In the genomic region with DNA sequence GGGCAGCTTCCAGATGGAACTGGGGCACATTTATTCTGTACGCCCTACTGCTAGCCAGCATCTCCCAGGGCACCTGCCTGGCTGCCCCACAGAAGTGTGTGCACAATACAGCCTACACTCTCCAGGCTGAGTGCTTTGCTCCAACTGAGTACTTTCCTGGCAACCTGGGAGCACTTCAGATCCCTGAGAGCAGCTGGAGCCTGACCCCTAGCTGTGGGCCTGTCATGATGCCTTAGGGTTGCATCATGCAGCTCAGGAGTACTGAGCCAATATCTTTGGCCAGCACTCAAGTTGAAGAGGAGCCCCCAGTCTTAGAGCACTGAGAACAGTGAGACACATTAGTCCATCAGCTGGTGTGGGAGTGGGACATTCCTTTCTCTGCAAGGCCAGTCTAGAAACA, we compare ENCODE assay signal across 18 cellular contexts.
DNase-seq lines count a peak whose midpoint lies in the region; ATAC-seq and TF ChIP-seq lines count a peak whose summit lies in the region.
"Had no signal": no experiment of that assay in that cellular context is flagged by ENCODE, and none has a peak within 500 bp of the region (broad histone marks: within the 10 kb centered on the region; RNA-seq: fewer than 3 reads in every experiment).

No MANE protein-coding gene starts in this region.

- H3K9me3 Mint-ChIP-seq in MCF 10A (ENCODE audit: unreplicated experiment) = no peaks in the 10 kb centered on the region
- no peaks in the 10 kb centered on the region for H3K9me3 Mint-ChIP-seq in WTC11

- peak; percentile 6 for DNase-seq in MCF 10A (ENCODE audit: unreplicated experiment)
- DNase-seq in breast epithelium (ENCODE audit: low spot score in 2 of 2) = no peak
- DNase-seq in WTC11 (ENCODE audit: low spot score) = no peak
- peak; percentile 54 for DNase-seq in islet precursor cell
- no peak for DNase-seq in NCI-H146 (lab: John Stamatoyannopoulos, UW)
- DNase-seq in germinal center (ENCODE audit: low spot score) = no peak
- no peak for DNase-seq in NCI-H1048 (lab: John Stamatoyannopoulos, UW)
- DNase-seq: COR-L47; DMS153; KBM-7; NCI-H187 treated with DMSO at 0.1 percent for 48 hours; NCI-H2171 treated with DMSO at 0.1 percent for 48 hours; NCI-H446 treated with DMSO at 0.1 percent for 48 hours; NK-92 treated with Interleukin-12 subunit alpha and Interleukin-12 subunit beta, amount 100 ng/mL, for 24 hours had no signal

- H3K4me1 Mint-ChIP-seq in MCF 10A (ENCODE audit: insufficient read depth, unreplicated experiment) (no peaks in the 10 kb centered on the region), WTC11 (no peaks in the 10 kb centered on the region)
- H3K4me1 Mint-ChIP-seq: B cell had no signal

- no TSS peak for BruUV-seq in MCF 10A (replicated peaks; lab: Mats Ljungman, UMichigan)

- CTCF ChIA-PET in MCF 10A (lab: Yijun Ruan, JAX) (no interaction called here), WTC11 (lab: Charles Lee) (no interaction called here)

- H3K4me3 Mint-ChIP-seq in MCF 10A (ENCODE audit: unreplicated experiment) = no peak overlapping the region
- no peak overlapping the region for H3K4me3 Mint-ChIP-seq in WTC11
- H3K4me3 Mint-ChIP-seq: B cell had no signal

- intact Hi-C loops in MCF 10A (cut with micrococcal nuclease) (no loop called here), breast epithelium (cut with DNase I; ENCODE audit: low total_unique reads) (no loop called here)

- no peak overlapping the region for H3K27ac Mint-ChIP-seq in MCF 10A (ENCODE audit: low read depth, unreplicated experiment)
- no peak overlapping the region for H3K27ac Mint-ChIP-seq in WTC11
- H3K27ac Mint-ChIP-seq: B cell had no signal

- H3K4me1 ChIP-seq in breast epithelium = no peaks in the 10 kb centered on the region

- peaks cover 11% of the 10 kb centered on the region for H3K27me3 Mint-ChIP-seq in MCF 10A (ENCODE audit: insufficient read depth, unreplicated experiment)
- H3K27me3 Mint-ChIP-seq in WTC11 (ENCODE audit: low read depth) = no peaks in the 10 kb centered on the region
- H3K27me3 Mint-ChIP-seq: B cell had no signal

- H3K4me3 ChIP-seq in breast epithelium = no peak overlapping the region
- H3K4me3 ChIP-seq: SK-N-MC had no signal

- H3K9me3 ChIP-seq in breast epithelium = no peaks in the 10 kb centered on the region

- peaks cover 0 to 31% of the 10 kb centered on the region in 2 donors for H3K27me3 ChIP-seq in breast epithelium

- no peak overlapping the region for H3K27ac ChIP-seq in breast epithelium
- H3K27ac ChIP-seq: SK-N-MC had no signal

- peak; percentile 67 for ATAC-seq in WTC11
- ATAC-seq in HG02763 (IDR thresholded peaks at IDR 0.05; ENCODE audit: unreplicated experiment) = no peak
- ATAC-seq: HCT116 had no signal

- POLR2A ChIA-PET in MCF 10A (lab: Yijun Ruan, JAX) = no interaction called here
- POLR2A ChIA-PET in WTC11 (lab: Charles Lee) = no interaction called here

- TF ChIP-seq POLR2A in breast epithelium (IDR thresholded peaks at IDR 0.05) = no peak

- H3K36me3 Mint-ChIP-seq in MCF 10A (ENCODE audit: insufficient read depth, unreplicated experiment) (no peaks in the 10 kb centered on the region), WTC11 (no peaks in the 10 kb centered on the region)

- TF ChIP-seq CTCF in MCF 10A (IDR thresholded peaks at IDR 0.05; ENCODE audit: unreplicated experiment) = no peak
- TF ChIP-seq CTCF in breast epithelium (IDR thresholded peaks at IDR 0.05) = no peak
- no peak for TF ChIP-seq CTCF in WTC11 (IDR thresholded peaks at IDR 0.05)

- H3K36me3 ChIP-seq in breast epithelium = no peaks in the 10 kb centered on the region

TF ChIP-seq in WTC11, 78 proteins besides CTCF, POLR2A, EP300 and RAD21:
- TF ChIP-seq MXD4 (CRISPR knock-in tag; IDR thresholded peaks at IDR 0.05; ENCODE audit: borderline replicate concordance) = no peak
- TF ChIP-seq, protein P1, sequence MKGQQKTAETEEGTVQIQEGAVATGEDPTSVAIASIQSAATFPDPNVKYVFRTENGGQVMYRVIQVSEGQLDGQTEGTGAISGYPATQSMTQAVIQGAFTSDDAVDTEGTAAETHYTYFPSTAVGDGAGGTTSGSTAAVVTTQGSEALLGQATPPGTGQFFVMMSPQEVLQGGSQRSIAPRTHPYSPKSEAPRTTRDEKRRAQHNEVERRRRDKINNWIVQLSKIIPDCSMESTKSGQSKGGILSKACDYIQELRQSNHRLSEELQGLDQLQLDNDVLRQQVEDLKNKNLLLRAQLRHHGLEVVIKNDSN (CRISPR knock-in tag; IDR thresholded peaks at IDR 0.05) = no peak

Comparison
In these comparisons a context has a peak if more than half of its experiments do, and no peak if none do; other contexts are left out.
1. DNase-seq: peak in MCF 10A (single experiment) and islet precursor cell (single experiment); none in breast epithelium (0 of 2), WTC11 (single experiment), NCI-H146 (single experiment), germinal center (single experiment) and NCI-H1048 (single experiment).